8 cellular contexts compared by ENCODE assay signal in genomic region chr16:5071681-5072333, GRCh38. TPM values are rescaled to one million over a fixed set of nuclear protein-coding genes. Genes with fewer than 3 reads are reported as not detected.
DNase-seq lines count a peak whose midpoint lies in the region; ATAC-seq and TF ChIP-seq lines count a peak whose summit lies in the region.

Gene ALG1 (plus strand): TSS chr16:5071843. CDS start chr16:5071850, 7 bp downstream.

- H4K20me1 ChIP-seq in OCI-LY7 (ENCODE audit: insufficient read depth, low read length): no peaks in the 10 kb centered on the region

- no peaks in the 10 kb centered on the region for H3K27me3 ChIP-seq in mucosa of rectum (ENCODE audit: control insufficient read depth in 2 of 2, insufficient read depth in 2 of 2, low read length in 2 of 2)

- no peak for TF ChIP-seq CTCF in OCI-LY7 (conservative IDR thresholded peaks at IDR 0.05; ENCODE audit: low read length)
- TF ChIP-seq CTCF in epithelial cell of proximal tubule (conservative IDR thresholded peaks at IDR 0.05; ENCODE audit: low read depth, low read length): no peak

- CTCF ChIA-PET in OCI-LY7 (lab: Charles Lee; ENCODE audit: unreplicated experiment): interaction anchor here (1.1 kb wide), 1 partner anchor 20 kb away, joined by 3 read pairs; no protein-coding TSS in a partner anchor

- H3K4me3 ChIP-seq in OCI-LY7 (ENCODE audit: low read depth, low read length, poor library complexity, severe bottlenecking): peak within 1 kb of the TSS; percentile 78
- H3K4me3 ChIP-seq in epithelial cell of proximal tubule (ENCODE audit: low read depth, low read length): peak within 1 kb of the TSS; percentile 87
- H3K4me3 ChIP-seq in mucosa of rectum (ENCODE audit: low read length in 2 of 2): peak within 1 kb of the TSS; percentile 83 to 93

- H3K36me3 ChIP-seq in OCI-LY7 (ENCODE audit: insufficient read depth, low read length) (peaks cover 31% of the 10 kb centered on the region), mucosa of rectum (ENCODE audit: control insufficient read depth in 2 of 2, insufficient read depth in 2 of 2, low read length in 2 of 2) (peaks cover 14 to 21% of the 10 kb centered on the region in 2 donors)

- H3K27ac ChIP-seq in OCI-LY7 (ENCODE audit: low read depth, low read length, poor library complexity, severe bottlenecking) (peak within 1 kb of the TSS; percentile 57), mucosa of rectum (ENCODE audit: low read depth in 2 of 2, low read length in 2 of 2) (peak within 1 kb of the TSS; percentile 82 to 84)

- peak within 1 kb of the TSS; percentile 78 for H3K4me2 ChIP-seq in OCI-LY7 (ENCODE audit: low read length)

- POLR2A ChIA-PET in OCI-LY7 (lab: Charles Lee): interaction anchor here (0.5 to 1.8 kb wide), 5 partner anchors 9 to 215 kb away, joined by 3 to 7 read pairs (median 4); partner anchors contain the start of gene NAGPA

- H3K9me3 ChIP-seq in OCI-LY7 (ENCODE audit: low read length) (no peaks in the 10 kb centered on the region), mucosa of rectum (ENCODE audit: control insufficient read depth in 2 of 2, low read length in 2 of 2) (no peaks in the 10 kb centered on the region)

- DNase-seq in D341Med (ENCODE audit: low spot score): peak; percentile 97
- peak in 73 of 76 experiments; percentile 31 to 87 (median 76) for DNase-seq in HUDEP-2 (lab: John Stamatoyannopoulos, UW; ENCODE audit: unreplicated experiment in 76 of 76)
- peak; percentile 89 for DNase-seq in OCI-LY7 (ENCODE audit: low spot score)
- peak; percentile 84 for DNase-seq in activated T-cell treated with anti-CD3 and anti-CD28 coated beads for 4 hours
- DNase-seq in epithelial cell of proximal tubule (ENCODE audit: low read depth): no peak
- peak; percentile 93 for DNase-seq in stimulated activated CD8-positive, alpha-beta memory T cell treated with anti-CD3 and anti-CD28 coated beads, Interleukin-4, amount 100 ng/mL, for 48 hours

- H3K4me1 ChIP-seq in OCI-LY7 (ENCODE audit: insufficient read depth, low read length, poor library complexity, severe bottlenecking) (peaks cover 19% of the 10 kb centered on the region), mucosa of rectum (ENCODE audit: control insufficient read depth in 2 of 2, insufficient read depth in 2 of 2, low read length in 2 of 2) (peaks cover 12 to 15% of the 10 kb centered on the region in 2 donors)

- BruUV-seq in OCI-LY7 (replicated peaks; lab: Mats Ljungman, UMichigan): no TSS peak

- H3K9me2 ChIP-seq in OCI-LY7 (ENCODE audit: insufficient read depth, low read length): no peaks in the 10 kb centered on the region

- intact Hi-C loops in OCI-LY7 (cut with micrococcal nuclease; ENCODE audit: unreplicated experiment): loop anchor here (2.0 kb wide), 1 partner anchor 25 kb away; the partner anchor contains the start of gene EEF2KMT

- peaks cover 13% of the 10 kb centered on the region; the same call in 1 of the 2 replicates for H3K79me2 ChIP-seq in OCI-LY7 (ENCODE audit: insufficient read depth, low read depth, low read length)

- peak within 1 kb of the TSS; percentile 97 for H2AFZ ChIP-seq in OCI-LY7 (ENCODE audit: low read length)

- peak within 1 kb of the TSS; percentile 77 to 80 for H3K9ac ChIP-seq in mucosa of rectum (ENCODE audit: low read depth in 1 of 2, low read length in 2 of 2)

- ATAC-seq in GM21390 (IDR thresholded peaks at IDR 0.05; ENCODE audit: unreplicated experiment): peak; percentile 81

RNA-seq across cellular contexts. Expression of gene ALG1, which starts in this region (rescaled TPM):
- 13.7 TPM in 2 replicates for total RNA-seq in OCI-LY7 (2014; rRNA removed; shearing (Covaris generic))
- 20.5 and 23.1 TPM in 2 replicates for total RNA-seq in OCI-LY7 (2022)
- total RNA-seq in epithelial cell of proximal tubule: 21.9 and 31.9 TPM in 2 replicates
